ENCODE assay signal across 7 cellular contexts in genomic region chr11:7814897-7815296, GRCh38. TPM values are rescaled to one million over a fixed set of nuclear protein-coding genes. Genes with fewer than 3 reads are reported as not detected.
"Had no signal": no experiment of that assay in that cellular context is flagged by ENCODE, and none has a peak within 500 bp of the region (broad histone marks: within the 10 kb centered on the region; RNA-seq: fewer than 3 reads in every experiment).

No MANE protein-coding gene starts in this region.

RNA-seq across cellular contexts. Expression of gene OR5P3, which starts 15.7 kb away (rescaled TPM):
- total RNA-seq: GM23248, H1, H4, H9, HFFc6 had no signal
- polyA plus RNA-seq: GM23248, GM23338 had no signal

RNA-seq across cellular contexts. Expression of gene OR5P2, which starts 18.2 kb away (rescaled TPM):
- total RNA-seq: GM23248, H1, H4, H7, H9, HFFc6 had no signal
- polyA plus RNA-seq: GM23248, GM23338 had no signal
